ENCODE assay signal across 9 cellular contexts in genomic region chr10:132001238-132001977, GRCh38. TPM values are rescaled to one million over a fixed set of nuclear protein-coding genes. Genes with fewer than 3 reads are reported as not detected.
A peak's percentile ranks its signal among the peaks of the same experiment; 100 is the strongest.
DNase-seq lines count a peak whose midpoint lies in the region; ATAC-seq and TF ChIP-seq lines count a peak whose summit lies in the region.
"Had no signal": no experiment of that assay in that cellular context is flagged by ENCODE, and none has a peak within 500 bp of the region (broad histone marks: within the 10 kb centered on the region; RNA-seq: fewer than 3 reads in every experiment).

No MANE protein-coding gene starts in this region.

- CTCF ChIA-PET in AG04450 (lab: Charles Lee) = interaction anchor here (1.3 to 4.6 kb wide), 2 partner anchors 21 to 116 kb away, joined by 4 to 31 read pairs; no protein-coding TSS in a partner anchor

- peaks cover 7% of the 10 kb centered on the region for H3K9me3 ChIP-seq in AG04450 (ENCODE audit: control insufficient read depth, insufficient read depth, low read length)

- peaks cover 14% of the 10 kb centered on the region for H3K27me3 ChIP-seq in AG04450 (ENCODE audit: control insufficient read depth, insufficient read depth, low read length)

- H3K4me3 ChIP-seq in AG04450 (ENCODE audit: low read depth, low read length) (no peak overlapping the region), fibroblast of the aortic adventitia (ENCODE audit: low read depth, low read length) (no peak overlapping the region)

- peak; percentile 45 for ATAC-seq in GM18520 (IDR thresholded peaks at IDR 0.05; ENCODE audit: unreplicated experiment)
- ATAC-seq in HG03460 (IDR thresholded peaks at IDR 0.05; ENCODE audit: unreplicated experiment) = no peak
- ATAC-seq in GM21447 (IDR thresholded peaks at IDR 0.05; ENCODE audit: unreplicated experiment) = no peak

- H3K27ac ChIP-seq in AG04450 (ENCODE audit: low read depth, low read length) = no peak overlapping the region
- H3K27ac ChIP-seq: VCaP had no signal

- POLR2A ChIA-PET in AG04450 (lab: Yijun Ruan, JAX) = interaction anchor here (1.5 kb wide), 1 partner anchor 20 kb away, joined by 7 read pairs; the partner anchor contains the start of gene BNIP3

- TF ChIP-seq CTCF in AG04450 (IDR thresholded peaks at IDR 0.05; ENCODE audit: low read depth, low read length) (0 out of 2 replicates have a peak, but pooled peaks have one; percentile 5), fibroblast of the aortic adventitia (IDR thresholded peaks at IDR 0.05; ENCODE audit: insufficient read depth, low read length) (no peak)

- DNase-seq in AG04450 (ENCODE audit: low read depth, low spot score) (no peak), NCI-H510A treated with DMSO at 0.1 percent for 48 hours (lab: John Stamatoyannopoulos, UW) (peak; percentile 60), fibroblast of the aortic adventitia (ENCODE audit: low read depth) (peak; percentile 38), NCI-H2171 (lab: John Stamatoyannopoulos, UW) (no peak), GM19240 (ENCODE audit: insufficient read length, low spot score) (no peak)

RNA-seq across cellular contexts. Expression of gene BNIP3, which starts 19.7 kb away (rescaled TPM):
- 68.6 and 73.5 TPM in 2 replicates for polyA plus RNA-seq in AG04450 (2011; rRNA removed)
- 31.2 and 36.1 TPM in 2 replicates for polyA minus RNA-seq in AG04450 (2011; rRNA and poly(A)+ RNA removed)
- 65.1 and 81.4 TPM in 2 replicates for total RNA-seq in fibroblast of the aortic adventitia (ENCODE audit: low replicate concordance)

Comparison
In these comparisons a context has a peak if more than half of its experiments do, and no peak if none do; other contexts are left out.
1. DNase-seq: peak in NCI-H510A treated with DMSO at 0.1 percent for 48 hours (single experiment) and fibroblast of the aortic adventitia (single experiment); none in AG04450 (single experiment), NCI-H2171 (single experiment) and GM19240 (single experiment).